In the genomic region with DNA sequence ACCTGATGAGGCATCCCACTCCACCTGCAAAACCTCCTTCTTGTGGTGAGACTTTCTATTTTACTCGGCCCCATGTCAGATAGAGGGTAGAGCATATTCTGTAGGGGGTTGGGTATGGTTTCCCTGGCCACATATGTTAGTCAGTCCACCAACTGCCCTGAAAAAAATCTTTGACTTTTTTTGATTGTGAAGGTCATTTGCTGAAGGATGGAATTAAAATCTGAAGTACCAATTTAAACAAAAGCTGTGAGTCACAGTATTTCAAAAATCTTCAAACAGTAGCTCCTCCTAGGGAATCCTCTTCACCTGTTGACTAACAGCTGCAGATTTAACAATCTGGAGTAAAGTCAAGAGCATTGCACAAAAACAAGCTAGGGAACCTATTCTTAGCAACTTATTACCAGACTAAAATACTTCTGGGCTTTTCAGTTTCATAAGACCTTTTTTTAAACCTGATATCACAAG, we compare ENCODE assay signal across 9 cellular contexts. TPM values are rescaled to one million over a fixed set of nuclear protein-coding genes. Genes with fewer than 3 reads are reported as not detected.
DNase-seq lines count a peak whose midpoint lies in the region; ATAC-seq and TF ChIP-seq lines count a peak whose summit lies in the region.
"Had no signal": no experiment of that assay in that cellular context is flagged by ENCODE, and none has a peak within 500 bp of the region (broad histone marks: within the 10 kb centered on the region; RNA-seq: fewer than 3 reads in every experiment).

No MANE protein-coding gene starts in this region.

- no peaks in the 10 kb centered on the region for H3K9me3 ChIP-seq in gastrocnemius medialis
- no peaks in the 10 kb centered on the region for H3K9me3 ChIP-seq in H9 (ENCODE audit: control insufficient read depth, low read depth, low read length)

- intact Hi-C loops in activated CD4-positive, alpha-beta memory T cell treated with anti-CD3 and anti-CD28 coated beads for 36 hours (cut with micrococcal nuclease): loop anchor here (10.0 kb wide), 1 partner anchor 1975 kb away; the partner anchor contains the start of gene ING2
- intact Hi-C loops in gastrocnemius medialis (cut with DNase I; ENCODE audit: low total_unique reads): loop anchor here (1.0 kb wide), 1 partner anchor 110 kb away; no protein-coding TSS in a partner anchor

- H3K27ac ChIP-seq in gastrocnemius medialis (peak overlapping the region; percentile 78 to 90 (median 82)), H9 (ENCODE audit: insufficient read length, low read depth, low read length) (no peak overlapping the region)

- CTCF ChIA-PET in activated CD4-positive, alpha-beta memory T cell treated with anti-CD3 and anti-CD28 coated beads for 36 hours (lab: Charles Lee): no interaction called here
- CTCF ChIA-PET in activated CD4-positive, alpha-beta memory T cell treated with anti-CD3 and anti-CD28 coated beads, Interleukin-2, amount 10 ng/mL, durations not matched to agents 7 days and 5 days (lab: Charles Lee): interaction anchor here (1.4 kb wide), 1 partner anchor 11 kb away, joined by 4 read pairs; no protein-coding TSS in a partner anchor
- CTCF ChIA-PET in HEK293T (lab: Yijun Ruan, JAX): interaction anchor here (0.6 to 0.7 kb wide), 2 partner anchors 418 to 1004 kb away, joined by 3 to 4 read pairs; no protein-coding TSS in a partner anchor

- POLR2A ChIA-PET in activated CD4-positive, alpha-beta memory T cell treated with anti-CD3 and anti-CD28 coated beads for 36 hours (lab: Charles Lee): no interaction called here
- POLR2A ChIA-PET in activated CD4-positive, alpha-beta memory T cell treated with anti-CD3 and anti-CD28 coated beads, Interleukin-2, amount 10 ng/mL, durations not matched to agents 7 days and 5 days (lab: Charles Lee): no interaction called here
- POLR2A ChIA-PET in HEK293T (lab: Yijun Ruan, JAX): no interaction called here

- no peak overlapping the region for H2AFZ ChIP-seq in H9 (ENCODE audit: low read length)

- H2AK5ac ChIP-seq in H9 (ENCODE audit: insufficient read length, low read length): no peak overlapping the region

- no peak overlapping the region for H3K23ac ChIP-seq in H9 (ENCODE audit: insufficient read length, low read depth, low read length)

- in situ Hi-C loops in gastrocnemius medialis (cut with MboI; ENCODE audit: low sequenced_read_pairs in 4 of 4): loop anchor here in 1 of 4 donors (10.0 kb wide), 1 partner anchor 115 kb away; no protein-coding TSS in a partner anchor
- in situ Hi-C loops in KBM-7 (cut with MboI; ENCODE audit: low pct_unique_long_range_greater_than_20kb, low sequenced_read_pairs): no loop called here

- DNase-seq in activated CD4-positive, alpha-beta memory T cell treated with anti-CD3 and anti-CD28 coated beads for 36 hours: peak; percentile 19
- DNase-seq in activated CD4-positive, alpha-beta memory T cell treated with anti-CD3 and anti-CD28 coated beads, Interleukin-2, amount 10 ng/mL, durations not matched to agents 7 days and 5 days: no peak
- DNase-seq in gastrocnemius medialis (peak in 1 of 2 donors; percentile 31), HEK293T (ENCODE audit: extremely low spot score) (no peak), KBM-7 (no peak), H9 (no peak)
- DNase-seq: effector memory CD4-positive, alpha-beta T cell had no signal

- no peaks in the 10 kb centered on the region for H3K79me1 ChIP-seq in H9 (ENCODE audit: insufficient read depth, low read depth, low read length, poor library complexity, severe bottlenecking)

- H3K4me2 ChIP-seq in H9 (ENCODE audit: insufficient read depth, insufficient read length, low read length): no peak overlapping the region

- H3K56ac ChIP-seq in H9 (ENCODE audit: insufficient read length, low read depth, low read length): no peak overlapping the region

- WGBS in H9 (ENCODE audit: extremely low coverage, insufficient read length, low lambda C conversion rate): no CpG with 5 or more reads among the region's 1 CpG

- ATAC-seq in GM21526 (IDR thresholded peaks at IDR 0.05; ENCODE audit: low FRiP score, unreplicated experiment) (peak; percentile 90), HG03196 (IDR thresholded peaks at IDR 0.05; ENCODE audit: unreplicated experiment) (peak; percentile 84), gastrocnemius medialis (peak; percentile 96)

- H2BK5ac ChIP-seq in H9 (ENCODE audit: insufficient read length, low read length): no peak overlapping the region

- no peaks in the 10 kb centered on the region for H3K36me3 ChIP-seq in gastrocnemius medialis

- no peak for TF ChIP-seq POLR2A in gastrocnemius medialis (IDR thresholded peaks at IDR 0.05)

- H3K4ac ChIP-seq in H9 (ENCODE audit: low read depth, low read length): no peak overlapping the region

- no peak overlapping the region for H2BK120ac ChIP-seq in H9 (ENCODE audit: low read depth, low read length, poor library complexity, severe bottlenecking)

- no peak for TF ChIP-seq CTCF in gastrocnemius medialis (IDR thresholded peaks at IDR 0.05 in 4 of 5, conservative IDR thresholded peaks at IDR 0.05 in 1 of 5)
- TF ChIP-seq CTCF in H9 (conservative IDR thresholded peaks at IDR 0.05): no peak

- peaks cover 24% of the 10 kb centered on the region for H3K27me3 Mint-ChIP-seq in activated CD4-positive, alpha-beta memory T cell treated with anti-CD3 and anti-CD28 coated beads for 36 hours
- peaks cover 51% of the 10 kb centered on the region for H3K27me3 Mint-ChIP-seq in activated CD4-positive, alpha-beta memory T cell treated with anti-CD3 and anti-CD28 coated beads, Interleukin-2, amount 10 ng/mL, durations not matched to agents 7 days and 5 days
- peaks cover 71% of the 10 kb centered on the region for H3K27me3 Mint-ChIP-seq in H9 (ENCODE audit: low read depth)

- no peak overlapping the region for H2BK12ac ChIP-seq in H9 (ENCODE audit: insufficient read length, low read depth, low read length)

- no peak overlapping the region for H4K8ac ChIP-seq in H9 (replicated peaks; ENCODE audit: insufficient read length, low read depth, low read length)

- H3K27me3 ChIP-seq in gastrocnemius medialis (no peaks in the 10 kb centered on the region), H9 (ENCODE audit: insufficient read depth, low read length) (peaks cover 24% of the 10 kb centered on the region)

- no peak overlapping the region for H3K4me3 Mint-ChIP-seq in activated CD4-positive, alpha-beta memory T cell treated with anti-CD3 and anti-CD28 coated beads for 36 hours
- H3K4me3 Mint-ChIP-seq in activated CD4-positive, alpha-beta memory T cell treated with anti-CD3 and anti-CD28 coated beads, Interleukin-2, amount 10 ng/mL, durations not matched to agents 7 days and 5 days: no peak overlapping the region
- H3K4me3 Mint-ChIP-seq in H9: no peak overlapping the region

- H4K5ac ChIP-seq in H9 (ENCODE audit: insufficient read length, low read depth, low read length): no peak overlapping the region

- no peaks in the 10 kb centered on the region for H4K20me1 ChIP-seq in H9 (ENCODE audit: control insufficient read depth, insufficient read depth, insufficient read length)

- peak overlapping the region in 1 of 4 donors; percentile 24 for H3K4me3 ChIP-seq in gastrocnemius medialis

- no peaks in the 10 kb centered on the region for H3K4me1 Mint-ChIP-seq in activated CD4-positive, alpha-beta memory T cell treated with anti-CD3 and anti-CD28 coated beads for 36 hours (ENCODE audit: low read depth)
- H3K4me1 Mint-ChIP-seq in activated CD4-positive, alpha-beta memory T cell treated with anti-CD3 and anti-CD28 coated beads, Interleukin-2, amount 10 ng/mL, durations not matched to agents 7 days and 5 days: no peaks in the 10 kb centered on the region
- H3K4me1 Mint-ChIP-seq in H9: peaks cover 12 to 26% of the 10 kb centered on the region in 2 experiments

- H3K9ac ChIP-seq in H9 (ENCODE audit: extremely low read depth, insufficient read length, low read length): no peak overlapping the region

- no peaks in the 10 kb centered on the region for H3K36me3 Mint-ChIP-seq in activated CD4-positive, alpha-beta memory T cell treated with anti-CD3 and anti-CD28 coated beads for 36 hours
- H3K36me3 Mint-ChIP-seq in activated CD4-positive, alpha-beta memory T cell treated with anti-CD3 and anti-CD28 coated beads, Interleukin-2, amount 10 ng/mL, durations not matched to agents 7 days and 5 days (ENCODE audit: low read depth): no peaks in the 10 kb centered on the region
- no peaks in the 10 kb centered on the region for H3K36me3 Mint-ChIP-seq in H9 (ENCODE audit: insufficient read depth in 1 of 3, low read depth in 3 of 3)

- H3K9me3 Mint-ChIP-seq in activated CD4-positive, alpha-beta memory T cell treated with anti-CD3 and anti-CD28 coated beads for 36 hours: no peaks in the 10 kb centered on the region
- no peaks in the 10 kb centered on the region for H3K9me3 Mint-ChIP-seq in activated CD4-positive, alpha-beta memory T cell treated with anti-CD3 and anti-CD28 coated beads, Interleukin-2, amount 10 ng/mL, durations not matched to agents 7 days and 5 days
- no peaks in the 10 kb centered on the region; a peak in 2 of 5 replicates for H3K9me3 Mint-ChIP-seq in H9

- no peak overlapping the region for H3K18ac ChIP-seq in H9 (ENCODE audit: insufficient read length, low read depth, low read length)

- no peaks in the 10 kb centered on the region for H3K79me2 ChIP-seq in H9 (ENCODE audit: insufficient read depth, low read length)

- no peak overlapping the region for H2BK20ac ChIP-seq in H9 (ENCODE audit: low read depth, low read length, poor library complexity, severe bottlenecking)

- no peak overlapping the region for H3K27ac Mint-ChIP-seq in activated CD4-positive, alpha-beta memory T cell treated with anti-CD3 and anti-CD28 coated beads for 36 hours
- H3K27ac Mint-ChIP-seq in activated CD4-positive, alpha-beta memory T cell treated with anti-CD3 and anti-CD28 coated beads, Interleukin-2, amount 10 ng/mL, durations not matched to agents 7 days and 5 days: no peak overlapping the region
- H3K27ac Mint-ChIP-seq in H9: no peak overlapping the region

- H3K4me1 ChIP-seq in gastrocnemius medialis (peaks cover 29 to 33% of the 10 kb centered on the region in 2 donors), H9 (ENCODE audit: insufficient read depth, low read length) (no peaks in the 10 kb centered on the region)

- no peak overlapping the region for H4K91ac ChIP-seq in H9 (ENCODE audit: insufficient read length, low read depth, low read length)

- H3T11ph ChIP-seq in H9 (ENCODE audit: low read length): no peak overlapping the region

- H3K23me2 ChIP-seq in H9 (ENCODE audit: insufficient read length, low read depth, low read length, poor library complexity, severe bottlenecking): no peaks in the 10 kb centered on the region

- H3K14ac ChIP-seq in H9 (ENCODE audit: insufficient read depth, low read length): no peak overlapping the region

- H2BK15ac ChIP-seq in H9 (ENCODE audit: low read depth, low read length): no peak overlapping the region

RNA-seq across cellular contexts. Expression of gene CCDC110, which starts 8.0 kb away (rescaled TPM):
- under 1 TPM; 0.10 to 0.26 TPM for total RNA-seq in activated CD4-positive, alpha-beta memory T cell treated with anti-CD3 and anti-CD28 coated beads for 36 hours
- total RNA-seq in activated CD4-positive, alpha-beta memory T cell treated with anti-CD3 and anti-CD28 coated beads, Interleukin-2, amount 10 ng/mL, durations not matched to agents 7 days and 5 days: not detected
- total RNA-seq in gastrocnemius medialis (1 to 10 TPM in 2 of 4 donors, under 1 TPM in 2; 0.97 to 4.1 (median 1.8) TPM), H9 (2021) (2.3 and 3.8 TPM in 2 replicates)

RNA-seq across cellular contexts. Expression of gene UFSP2, which starts 53.8 kb away (rescaled TPM):
- total RNA-seq in activated CD4-positive, alpha-beta memory T cell treated with anti-CD3 and anti-CD28 coated beads for 36 hours: 10 to 100 TPM; 28.3 to 33.0 TPM
- total RNA-seq in activated CD4-positive, alpha-beta memory T cell treated with anti-CD3 and anti-CD28 coated beads, Interleukin-2, amount 10 ng/mL, durations not matched to agents 7 days and 5 days: 10 to 100 TPM; 23.4 to 23.8 TPM
- total RNA-seq in gastrocnemius medialis (10 to 100 TPM; 36.3 to 56.5 (median 40.1) TPM), H9 (2021) (37.1 and 41.1 TPM in 2 replicates)

RNA-seq across cellular contexts. Expression of gene PDLIM3, which starts 55.8 kb away (rescaled TPM):
- total RNA-seq in activated CD4-positive, alpha-beta memory T cell treated with anti-CD3 and anti-CD28 coated beads for 36 hours: not detected
- total RNA-seq in activated CD4-positive, alpha-beta memory T cell treated with anti-CD3 and anti-CD28 coated beads, Interleukin-2, amount 10 ng/mL, durations not matched to agents 7 days and 5 days: not detected
- total RNA-seq in gastrocnemius medialis (1,000 to 10,000 TPM; 1,062 to 7,224 (median 2,598) TPM), H9 (2021) (12.0 and 13.1 TPM in 2 replicates)

Comparison
In these comparisons a context has a peak if more than half of its experiments do, and no peak if none do; other contexts are left out.
1. RNA of gene PDLIM3, which starts 55.8 kb away (total RNA-seq): 1,062 to 7,224 TPM in gastrocnemius medialis; 12.0 to 13.1 TPM in H9, not detected in activated CD4-positive, alpha-beta memory T cell treated with anti-CD3 and anti-CD28 coated beads for 36 hours and not detected in activated CD4-positive, alpha-beta memory T cell treated with anti-CD3 and anti-CD28 coated beads, Interleukin-2, amount 10 ng/mL, durations not matched to agents 7 days and 5 days; every median in the first group is over 10 times any median in the second.
2. Peak in every context shown above with its lines, with median percentiles within 50 percentile points of each other: ATAC-seq.